ENCODE assay signal across 1 cellular context in the genomic region with DNA sequence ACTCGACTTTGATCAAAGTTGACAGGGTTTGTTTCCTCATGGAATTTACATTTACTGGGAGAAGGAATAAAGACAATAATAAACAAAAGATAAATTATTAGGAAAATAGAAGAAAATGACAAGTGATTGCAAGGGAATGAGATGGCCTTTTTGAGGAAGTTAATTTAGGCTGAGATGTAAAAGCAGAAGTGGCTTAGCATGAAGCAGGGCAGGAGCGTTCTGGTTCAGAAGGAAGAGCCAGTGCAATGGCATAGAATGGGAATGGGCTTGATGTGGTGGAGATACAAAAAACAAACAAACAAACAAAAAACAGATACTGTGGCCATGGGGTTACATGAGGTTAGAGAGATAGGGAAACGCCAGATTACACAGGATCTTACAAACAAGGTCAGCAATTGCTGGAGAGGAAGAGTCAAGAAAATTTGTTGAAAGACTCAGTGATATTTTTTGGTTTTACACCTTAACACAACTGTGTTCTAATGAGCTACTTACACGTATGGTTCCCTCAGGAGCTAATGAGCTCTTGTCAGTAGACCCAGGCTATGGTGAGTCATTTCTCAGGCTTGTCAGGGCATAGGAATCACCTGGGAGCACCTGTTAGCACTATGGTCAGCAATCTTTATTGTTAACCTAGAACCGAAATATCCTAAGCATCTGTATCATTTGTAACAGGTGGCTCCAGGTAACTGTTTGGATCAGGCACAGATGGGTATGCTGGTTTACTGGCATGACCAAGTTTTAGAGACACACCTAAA.
TF ChIP-seq lines count a peak whose summit lies in the region.

No MANE protein-coding gene starts in this region.

TF ChIP-seq in HepG2, 621 proteins besides CTCF, POLR2A, EP300 and RAD21 (continued from another document):
- no peak for TF ChIP-seq TBX2 (CRISPR knock-in tag; IDR thresholded peaks at IDR 0.05; ENCODE audit: borderline replicate concordance)
- no peak for TF ChIP-seq NCOA5 (CRISPR knock-in tag; IDR thresholded peaks at IDR 0.05)
